In genomic region chr4:145732895-145733880, GRCh38 we compare ENCODE assay signal across 1 cellular context.
A peak's percentile ranks its signal among the peaks of the same experiment; 100 is the strongest.
TF ChIP-seq lines count a peak whose summit lies in the region.

No MANE protein-coding gene starts in this region.

TF ChIP-seq in K562, 482 proteins besides CTCF, POLR2A, EP300 and RAD21 (continued from another document and continues in another):
- TF ChIP-seq ZBTB40 (IDR thresholded peaks at IDR 0.05) (no peak), ZBTB40 (CRISPR knock-in tag; IDR thresholded peaks at IDR 0.05) (no peak), USF1 (CRISPR knock-in tag; IDR thresholded peaks at IDR 0.05) (peak; percentile 32; the same call in 1 of the 2 replicates), HDAC6 (IDR thresholded peaks at IDR 0.05; ENCODE audit: low read depth, low read length) (no peak), FOXK2 (conservative IDR thresholded peaks at IDR 0.05 in 1 of 2, IDR thresholded peaks at IDR 0.05 in 1 of 2; ENCODE audit: low read depth in 2 of 2) (no peak), HMG20A (CRISPR knock-in tag; conservative IDR thresholded peaks at IDR 0.05) (no peak), PRMT5 (CRISPR knock-in tag; IDR thresholded peaks at IDR 0.05) (no peak), MITF (IDR thresholded peaks at IDR 0.05) (no peak), NR2C1 (IDR thresholded peaks at IDR 0.05) (no peak), NR2C1 (tag; IDR thresholded peaks at IDR 0.05) (no peak), ZBTB49 (CRISPR knock-in tag; IDR thresholded peaks at IDR 0.05; ENCODE audit: borderline replicate concordance) (no peak), NFXL1 (CRISPR knock-in tag; IDR thresholded peaks at IDR 0.05) (no peak), PBX2 (CRISPR knock-in tag; IDR thresholded peaks at IDR 0.05; ENCODE audit: low read depth) (no peak), PBX2 (tag; conservative IDR thresholded peaks at IDR 0.05; ENCODE audit: low read depth) (no peak), MGA (IDR thresholded peaks at IDR 0.05) (peak; percentile 97), PRPF4 (IDR thresholded peaks at IDR 0.05; ENCODE audit: insufficient read depth, low read depth, low read length, poor library complexity, severe bottlenecking) (no peak), MAZ (CRISPR knock-in tag; conservative IDR thresholded peaks at IDR 0.05 in 1 of 2, IDR thresholded peaks at IDR 0.05 in 1 of 2) (peak; percentile 38 to 80; a peak in 2 of 4 replicates), PHTF2 (CRISPR knock-in tag; IDR thresholded peaks at IDR 0.05) (no peak), ZNF512 (tag; IDR thresholded peaks at IDR 0.05) (no peak)
